Comparison of ENCODE assay signal across 8 cellular contexts in genomic region chr15:52678036-52678467, GRCh38. TPM values are rescaled to one million over a fixed set of nuclear protein-coding genes. Genes with fewer than 3 reads are reported as not detected.
DNase-seq lines count a peak whose midpoint lies in the region; ATAC-seq and TF ChIP-seq lines count a peak whose summit lies in the region.

No MANE protein-coding gene starts in this region.

- no peaks in the 10 kb centered on the region for H3K9me3 ChIP-seq in thymus (ENCODE audit: control insufficient read depth)

- peaks cover 41% of the 10 kb centered on the region for H3K4me1 Mint-ChIP-seq in activated naive CD4-positive, alpha-beta T cell treated with anti-CD3 and anti-CD28 coated beads for 36 hours (ENCODE audit: low read depth)

- H3K27ac ChIP-seq in RWPE1, result peak overlapping the region; percentile 96
- H3K27ac ChIP-seq in thymus (ENCODE audit: low read depth), result peak overlapping the region; percentile 99

- H3K27me3 Mint-ChIP-seq in activated naive CD4-positive, alpha-beta T cell treated with anti-CD3 and anti-CD28 coated beads for 36 hours (ENCODE audit: low read depth), result no peaks in the 10 kb centered on the region

- intact Hi-C loops in activated naive CD4-positive, alpha-beta T cell treated with anti-CD3 and anti-CD28 coated beads for 36 hours (cut with micrococcal nuclease), result loop anchor here (1.0 to 5.0 kb wide), 5 partner anchors 19 to 501 kb away; partner anchors contain the start of gene ARPP19

- CTCF ChIA-PET in RWPE1 (lab: Yijun Ruan, JAX), result interaction anchor here (0.6 kb wide), 1 partner anchor 654 kb away, joined by 8 read pairs; no protein-coding TSS in a partner anchor
- CTCF ChIA-PET in activated naive CD4-positive, alpha-beta T cell treated with anti-CD3 and anti-CD28 coated beads for 36 hours (lab: Charles Lee), result interaction anchor here (0.6 to 1.8 kb wide), 4 partner anchors 18 to 211 kb away, joined by 3 to 7 read pairs (median 3); no protein-coding TSS in a partner anchor

- peaks cover 4% of the 10 kb centered on the region for H3K4me1 ChIP-seq in thymus (ENCODE audit: control insufficient read depth, insufficient read depth, low read length)

- POLR2A ChIA-PET in RWPE1 (lab: Yijun Ruan, JAX; ENCODE audit: low non-redundant PET), result no interaction called here

- peak; percentile 55 for DNase-seq in AG08395 (ENCODE audit: low spot score)
- peak; percentile 50 for DNase-seq in RWPE1 (ENCODE audit: low spot score)
- DNase-seq in activated naive CD4-positive, alpha-beta T cell treated with anti-CD3 and anti-CD28 coated beads for 36 hours, result peak; percentile 82
- DNase-seq in globus pallidus (ENCODE audit: low spot score), result peak; percentile 75
- DNase-seq in occipital lobe (lab: John Stamatoyannopoulos, UW), result peak; percentile 42

- peak overlapping the region; percentile 98 for H3K27ac Mint-ChIP-seq in activated naive CD4-positive, alpha-beta T cell treated with anti-CD3 and anti-CD28 coated beads for 36 hours

- H3K9me3 Mint-ChIP-seq in activated naive CD4-positive, alpha-beta T cell treated with anti-CD3 and anti-CD28 coated beads for 36 hours, result no peaks in the 10 kb centered on the region

- ATAC-seq in GM18511 (IDR thresholded peaks at IDR 0.05; ENCODE audit: unreplicated experiment) (peak; percentile 40), HG03139 (IDR thresholded peaks at IDR 0.05; ENCODE audit: unreplicated experiment) (peak; percentile 24)

- H3K36me3 ChIP-seq in thymus (ENCODE audit: control insufficient read depth, insufficient read depth), result no peaks in the 10 kb centered on the region

- no peaks in the 10 kb centered on the region for H3K27me3 ChIP-seq in thymus (ENCODE audit: control insufficient read depth, insufficient read depth)

- peaks cover 8% of the 10 kb centered on the region for H3K36me3 Mint-ChIP-seq in activated naive CD4-positive, alpha-beta T cell treated with anti-CD3 and anti-CD28 coated beads for 36 hours (ENCODE audit: low read depth)

- peak overlapping the region; percentile 99 for H3K4me3 ChIP-seq in thymus (ENCODE audit: low read length)

- peak overlapping the region; percentile 100 for H3K4me3 Mint-ChIP-seq in activated naive CD4-positive, alpha-beta T cell treated with anti-CD3 and anti-CD28 coated beads for 36 hours

- WGBS in thymus, result under 1% methylated on average over 13 of the region's 13 CpGs

- TF ChIP-seq CTCF in RWPE1 (conservative IDR thresholded peaks at IDR 0.05; ENCODE audit: low read depth), result peak; percentile 33

RNA-seq across cellular contexts. Expression of gene ATOSA, which starts 1.1 kb away (rescaled TPM):
- total RNA-seq in activated naive CD4-positive, alpha-beta T cell treated with anti-CD3 and anti-CD28 coated beads for 36 hours, result 10 to 100 TPM; 19.4 to 21.7 TPM
- 52.4 TPM for total RNA-seq in occipital lobe
- polyA plus RNA-seq in thymus, result 96.9 TPM

Comparison
In these comparisons a context has a peak if more than half of its experiments do, and no peak if none do; other contexts are left out.
1. Peak in every context shown above with its lines: DNase-seq, ATAC-seq, H3K4me3 ChIP-seq and H3K27ac ChIP-seq.